ENCODE assay signal across 8 cellular contexts in the genomic region with DNA sequence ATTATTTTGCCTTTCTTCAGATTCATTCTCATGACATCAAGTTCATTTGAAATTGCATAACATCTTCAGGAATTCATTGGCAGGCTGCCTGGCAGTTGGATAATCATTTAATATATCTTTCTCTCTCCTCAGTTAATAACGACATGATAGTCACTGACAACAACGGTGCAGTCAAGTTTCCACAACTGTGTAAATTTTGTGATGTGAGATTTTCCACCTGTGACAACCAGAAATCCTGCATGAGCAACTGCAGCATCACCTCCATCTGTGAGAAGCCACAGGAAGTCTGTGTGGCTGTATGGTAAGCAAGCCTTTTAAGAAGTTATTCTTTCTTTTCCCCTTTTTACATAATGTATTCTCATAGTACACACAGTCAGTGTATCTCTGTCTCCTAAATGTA. TPM values are rescaled to one million over a fixed set of nuclear protein-coding genes. Genes with fewer than 3 reads are reported as not detected.
A peak's percentile ranks its signal among the peaks of the same experiment; 100 is the strongest.
DNase-seq lines count a peak whose midpoint lies in the region; ATAC-seq lines count a peak whose summit lies in the region.

No MANE protein-coding gene starts in this region.

- peak overlapping the region; percentile 94 for H3K27ac Mint-ChIP-seq in activated CD4-positive, alpha-beta T cell treated with anti-CD3 and anti-CD28 coated beads for 36 hours

- peaks cover 64% of the 10 kb centered on the region for H3K36me3 Mint-ChIP-seq in activated CD4-positive, alpha-beta T cell treated with anti-CD3 and anti-CD28 coated beads for 36 hours (ENCODE audit: low read depth)

- peak; percentile 65 for ATAC-seq in GM19043 (IDR thresholded peaks at IDR 0.05; ENCODE audit: low read depth, unreplicated experiment)
- peak; percentile 57 for ATAC-seq in HG03342 (IDR thresholded peaks at IDR 0.05; ENCODE audit: unreplicated experiment)
- ATAC-seq in activated CD4-positive, alpha-beta T cell treated with anti-CD3 and anti-CD28 coated beads for 36 hours = peak; percentile 62

- H3K27me3 ChIP-seq in ACC112 (ENCODE audit: insufficient read depth, low read length) = no peaks in the 10 kb centered on the region

- peaks cover 67% of the 10 kb centered on the region for H3K4me1 ChIP-seq in ACC112 (ENCODE audit: control insufficient read depth, insufficient read depth, low read length, unreplicated experiment)

- peaks cover 92% of the 10 kb centered on the region for H3K79me2 ChIP-seq in ACC112 (ENCODE audit: control insufficient read depth, insufficient read depth, low read length, unreplicated experiment)

- H3K4me3 ChIP-seq in ACC112 (ENCODE audit: low read depth, low read length) (no peak overlapping the region), skin epidermis (no peak overlapping the region)

- H2AFZ ChIP-seq in ACC112 (ENCODE audit: low read length, unreplicated experiment) = no peak overlapping the region

- H3K27me3 Mint-ChIP-seq in activated CD4-positive, alpha-beta T cell treated with anti-CD3 and anti-CD28 coated beads for 36 hours = no peaks in the 10 kb centered on the region

- intact Hi-C loops in activated CD4-positive, alpha-beta T cell treated with anti-CD3 and anti-CD28 coated beads for 36 hours (cut with DNase I, micrococcal nuclease) = loop anchor here (1.0 to 5.0 kb wide), 6 partner anchors 11 to 888 kb away; partner anchors contain the start of genes STT3B (in 1 of the 2) and TGFBR2 (in 1 of the 2)

- DNase-seq in activated CD4-positive, alpha-beta T cell treated with anti-CD3 and anti-CD28 coated beads for 36 hours = peak; percentile 74
- DNase-seq in fibroblast of gingiva (ENCODE audit: low read depth) (peak; percentile 59), pons (ENCODE audit: low spot score) (no peak), mesenteric fat pad (ENCODE audit: low spot score) (no peak)

- peaks cover 94% of the 10 kb centered on the region for H3K4me1 Mint-ChIP-seq in activated CD4-positive, alpha-beta T cell treated with anti-CD3 and anti-CD28 coated beads for 36 hours

- H3K9me3 Mint-ChIP-seq in activated CD4-positive, alpha-beta T cell treated with anti-CD3 and anti-CD28 coated beads for 36 hours (ENCODE audit: low read depth) = no peaks in the 10 kb centered on the region

- H3K27ac ChIP-seq in ACC112 (ENCODE audit: low read depth, low read length) (peak overlapping the region; percentile 72), skin epidermis (peak overlapping the region in 15 of 21 experiments; percentile 3 to 78 (median 59))

- peaks cover 50% of the 10 kb centered on the region for H3K36me3 ChIP-seq in ACC112 (ENCODE audit: insufficient read depth, low read length)

- peak overlapping the region; percentile 58 for H3K4me3 Mint-ChIP-seq in activated CD4-positive, alpha-beta T cell treated with anti-CD3 and anti-CD28 coated beads for 36 hours

- POLR2A ChIA-PET in activated CD4-positive, alpha-beta T cell treated with anti-CD3 and anti-CD28 coated beads for 36 hours (lab: Charles Lee) = interaction anchor here (0.6 to 2.7 kb wide), 9 partner anchors 11 to 1791 kb away, joined by 3 to 13 read pairs (median 4); no protein-coding TSS in a partner anchor

- CTCF ChIA-PET in activated CD4-positive, alpha-beta T cell treated with anti-CD3 and anti-CD28 coated beads for 36 hours (lab: Charles Lee) = interaction anchor here (0.6 to 1.5 kb wide), 11 partner anchors 8 to 47 kb away, joined by 3 to 11 read pairs (median 5); no protein-coding TSS in a partner anchor

RNA-seq across cellular contexts. Expression of gene TGFBR2, which starts 38.2 kb away (rescaled TPM):
- 10 to 100 TPM; 45.5 to 46.6 TPM for total RNA-seq in activated CD4-positive, alpha-beta T cell treated with anti-CD3 and anti-CD28 coated beads for 36 hours
- 372 TPM for total RNA-seq in mesenteric fat pad

Comparison
In these comparisons a context has a peak if more than half of its experiments do, and no peak if none do; other contexts are left out.
1. DNase-seq: peak in activated CD4-positive, alpha-beta T cell treated with anti-CD3 and anti-CD28 coated beads for 36 hours (single experiment) and fibroblast of gingiva (single experiment); none in pons (single experiment) and mesenteric fat pad (single experiment).
2. Peak in every context shown above with its lines, with median percentiles within 50 percentile points of each other: ATAC-seq.